Comparison of ENCODE assay signal across 8 cellular contexts in the genomic region with DNA sequence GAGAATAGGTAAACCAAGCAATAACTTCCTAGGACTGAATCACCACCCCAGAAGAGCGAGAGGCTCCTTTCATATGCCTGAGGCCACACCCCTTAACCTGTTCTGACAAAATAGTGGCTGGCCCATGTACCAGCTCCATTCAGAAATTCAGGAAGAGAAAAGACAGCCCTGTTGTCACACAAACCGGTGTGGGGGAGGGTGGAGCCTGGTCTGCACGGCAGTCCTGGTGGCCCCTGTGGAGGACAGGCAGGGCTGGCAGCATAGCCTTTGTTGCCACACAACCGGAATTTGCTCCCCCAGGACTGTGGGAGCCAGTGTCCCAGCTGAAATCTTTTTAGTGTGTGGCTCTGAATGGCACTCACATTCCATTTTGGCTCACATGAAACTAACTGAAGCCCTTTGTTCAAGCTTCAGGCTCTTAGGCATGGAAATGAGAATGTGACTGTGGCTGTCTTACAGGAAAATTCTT. TPM values are rescaled to one million over a fixed set of nuclear protein-coding genes. Genes with fewer than 3 reads are reported as not detected.
DNase-seq lines count a peak whose midpoint lies in the region; ATAC-seq and TF ChIP-seq lines count a peak whose summit lies in the region.

No MANE protein-coding gene starts in this region.

- peak overlapping the region; percentile 14 for H3K27ac Mint-ChIP-seq in CD8-positive, alpha-beta T cell

- intact Hi-C loops in CD8-positive, alpha-beta T cell (cut with DNase I, micrococcal nuclease) = no loop called here

- no peak overlapping the region for H3K4me3 ChIP-seq in CD8-positive, alpha-beta T cell (ENCODE audit: low read depth, low read length)
- H3K4me3 ChIP-seq in muscle layer of colon (ENCODE audit: low read depth in 1 of 2, low read length in 2 of 2) = no peak overlapping the region

- H3K27me3 ChIP-seq in CD8-positive, alpha-beta T cell (ENCODE audit: insufficient read depth, low read length) = no peaks in the 10 kb centered on the region
- no peaks in the 10 kb centered on the region for H3K27me3 ChIP-seq in muscle layer of colon (ENCODE audit: control insufficient read depth in 1 of 2, insufficient read depth in 2 of 2, low read length in 2 of 2)

- H3K4me3 Mint-ChIP-seq in CD8-positive, alpha-beta T cell = no peak overlapping the region

- H3K9me3 ChIP-seq in CD8-positive, alpha-beta T cell (ENCODE audit: low read length) = no peaks in the 10 kb centered on the region
- H3K9me3 ChIP-seq in muscle layer of colon (ENCODE audit: low read length) = no peaks in the 10 kb centered on the region

- ATAC-seq in CD8-positive, alpha-beta T cell = no peak
- ATAC-seq in GM18498 (IDR thresholded peaks at IDR 0.05; ENCODE audit: unreplicated experiment) (no peak), HG02642 (IDR thresholded peaks at IDR 0.05; ENCODE audit: poor library complexity, unreplicated experiment) (no peak), HG03095 (IDR thresholded peaks at IDR 0.05; ENCODE audit: unreplicated experiment) (no peak), GM21381 (IDR thresholded peaks at IDR 0.05; ENCODE audit: unreplicated experiment) (no peak)

- H3K27me3 Mint-ChIP-seq in CD8-positive, alpha-beta T cell (ENCODE audit: low read depth) = no peaks in the 10 kb centered on the region

- POLR2A ChIA-PET in CD8-positive, alpha-beta T cell (lab: Charles Lee) = no interaction called here

- no peaks in the 10 kb centered on the region for H3K9me3 Mint-ChIP-seq in CD8-positive, alpha-beta T cell

- peaks cover 5% of the 10 kb centered on the region for H3K4me1 Mint-ChIP-seq in CD8-positive, alpha-beta T cell (ENCODE audit: low read depth)

- peaks cover 13% of the 10 kb centered on the region for H3K36me3 ChIP-seq in CD8-positive, alpha-beta T cell (ENCODE audit: insufficient read depth, low read length)
- peaks cover 40% of the 10 kb centered on the region for H3K36me3 ChIP-seq in muscle layer of colon (ENCODE audit: insufficient read depth, low read length)

- no peak overlapping the region for H3K27ac ChIP-seq in CD8-positive, alpha-beta T cell (ENCODE audit: low read depth, low read length)
- H3K27ac ChIP-seq in muscle layer of colon (ENCODE audit: low read depth, low read length) = peak overlapping the region; percentile 14

- no peak overlapping the region for H3K9ac ChIP-seq in muscle layer of colon (ENCODE audit: low read length)

- peaks cover 62% of the 10 kb centered on the region for H3K36me3 Mint-ChIP-seq in CD8-positive, alpha-beta T cell

- DNase-seq in CD8-positive, alpha-beta T cell = no peak
- peak; percentile 16 for DNase-seq in NCI-H128 (lab: John Stamatoyannopoulos, UW; ENCODE audit: unreplicated experiment)
- peak; percentile 83 for DNase-seq in ecto neural progenitor cell (ENCODE audit: low spot score)

- H3K4me1 ChIP-seq in CD8-positive, alpha-beta T cell (ENCODE audit: insufficient read depth, low read length) = no peaks in the 10 kb centered on the region
- H3K4me1 ChIP-seq in muscle layer of colon (ENCODE audit: insufficient read depth, low read length) = peaks cover 15% of the 10 kb centered on the region

- CTCF ChIA-PET in CD8-positive, alpha-beta T cell (lab: Charles Lee) = interaction anchor here (1.7 to 11.2 kb wide), 3 partner anchors 8 to 140 kb away, joined by 5 to 76 read pairs (median 5); no protein-coding TSS in a partner anchor

- no peak for TF ChIP-seq CTCF in CD8-positive, alpha-beta T cell (IDR thresholded peaks at IDR 0.05)

RNA-seq across cellular contexts. Expression of a gene that starts 23.8 kb away (rescaled TPM):
- not detected for total RNA-seq in CD8-positive, alpha-beta T cell

RNA-seq across cellular contexts. Expression of a gene that starts 46.2 kb away (rescaled TPM):
- total RNA-seq in CD8-positive, alpha-beta T cell = 1 to 10 TPM; 5.1 to 6.3 TPM

Comparison
In these comparisons a context has a peak if more than half of its experiments do, and no peak if none do; other contexts are left out.
1. DNase-seq: peak in NCI-H128 (single experiment) and ecto neural progenitor cell (single experiment); none in CD8-positive, alpha-beta T cell (0 of 7).